33 cellular contexts compared by ENCODE assay signal in genomic region chr18:26474542-26474941, GRCh38.
"Had no signal": no experiment of that assay in that cellular context is flagged by ENCODE, and none has a peak within 500 bp of the region (broad histone marks: within the 10 kb centered on the region; RNA-seq: fewer than 3 reads in every experiment).

No MANE protein-coding gene starts in this region.

- H3K36me3 ChIP-seq: adrenal gland, brain microvascular endothelial cell, breast epithelium had no signal

- H3K27me3 ChIP-seq: adrenal gland, ascending aorta, body of pancreas, brain microvascular endothelial cell, breast epithelium, cardiac muscle cell had no signal

- DNase-seq: activated effector memory CD4-positive, alpha-beta T cell treated with anti-CD3 and anti-CD28 coated beads, Interleukin-2, amount 50 U/mL, for 16 hours; activated effector memory CD4-positive, alpha-beta T cell treated with Interleukin-2 at 50 U/mL for 16 hours; activated gamma-delta T cell; activated gamma-delta T cell treated with Interleukin-2 at 50 U/mL for 16 hours; activated naive CD4-positive, alpha-beta T cell; activated naive CD4-positive, alpha-beta T cell treated with anti-CD3 and anti-CD28 coated beads for 36 hours; activated naive CD4-positive, alpha-beta T cell treated with anti-CD3 and anti-CD28 coated beads, Interleukin-2, amount 10 ng/mL, durations not matched to agents 7 days and 5 days; activated naive CD4-positive, alpha-beta T cell treated with anti-CD3 and anti-CD28 coated beads, Interleukin-2, amount 50 U/mL, for 16 hours; activated naive CD4-positive, alpha-beta T cell treated with Interleukin-2 at 50 U/mL for 16 hours; activated naive CD8-positive, alpha-beta T cell treated with anti-CD3 and anti-CD28 coated beads for 36 hours; activated naive CD8-positive, alpha-beta T cell treated with anti-CD3 and anti-CD28 coated beads, Interleukin-2, amount 10 ng/mL, durations not matched to agents 7 days and 5 days; activated naive CD8-positive, alpha-beta T cell treated with anti-CD3 and anti-CD28 coated beads, Interleukin-2, amount 50 U/mL, for 24 hours; activated T-cell treated with anti-CD3 and anti-CD28 coated beads, Interleukin-2, amount 50 U/mL, for 1 hour; activated T-cell treated with anti-CD3 and anti-CD28 coated beads, Interleukin-2, amount 50 U/mL, for 24 hours; activated T-cell treated with anti-CD3 and anti-CD28 coated beads, Interleukin-2, amount 50 U/mL, for 4 hours; activated T-cell treated with anti-CD3 and anti-CD28 coated beads, Interleukin-2, amount 50 U/mL, for 48 hours; activated T-cell treated with anti-CD3 and anti-CD28 coated beads, Interleukin-2, amount 50 U/mL, for 72 hours; adrenal gland; amniotic stem cell; amygdala; anterior cingulate cortex; body of pancreas; brain microvascular endothelial cell; caudate nucleus; central memory CD4-positive, alpha-beta T cell; cerebellar nuclear complex had no signal

- H3K4me1 ChIP-seq: adrenal gland, body of pancreas, breast epithelium had no signal

- H3K9me3 ChIP-seq: adrenal gland, ascending aorta, body of pancreas, breast epithelium had no signal

- H3K27ac ChIP-seq: adrenal gland, ascending aorta, body of pancreas, brain microvascular endothelial cell, breast epithelium, cardiac muscle cell had no signal

- H3K4me3 ChIP-seq: adrenal gland, ascending aorta, body of pancreas, breast epithelium, cardiac muscle cell had no signal

- ATAC-seq: activated naive CD4-positive, alpha-beta T cell treated with anti-CD3 and anti-CD28 coated beads, Interleukin-2, amount 50 U/mL, for 72 hours; activated naive CD8-positive, alpha-beta T cell treated with anti-CD3 and anti-CD28 coated beads, Interleukin-2, amount 50 U/mL, for 24 hours; activated T-cell treated with anti-CD3 and anti-CD28 coated beads, Interleukin-2, amount 50 U/mL, for 4 hours; activated T-cell treated with anti-CD3 and anti-CD28 coated beads, Interleukin-2, amount 50 U/mL, for 72 hours; activated T-helper 17 cell treated with anti-CD3 and anti-CD28 coated beads, Interleukin-2, amount 50 U/mL, for 72 hours; body of pancreas had no signal

- FAIRE-seq: astrocyte, bronchial epithelial cell had no signal
